In the genomic region with DNA sequence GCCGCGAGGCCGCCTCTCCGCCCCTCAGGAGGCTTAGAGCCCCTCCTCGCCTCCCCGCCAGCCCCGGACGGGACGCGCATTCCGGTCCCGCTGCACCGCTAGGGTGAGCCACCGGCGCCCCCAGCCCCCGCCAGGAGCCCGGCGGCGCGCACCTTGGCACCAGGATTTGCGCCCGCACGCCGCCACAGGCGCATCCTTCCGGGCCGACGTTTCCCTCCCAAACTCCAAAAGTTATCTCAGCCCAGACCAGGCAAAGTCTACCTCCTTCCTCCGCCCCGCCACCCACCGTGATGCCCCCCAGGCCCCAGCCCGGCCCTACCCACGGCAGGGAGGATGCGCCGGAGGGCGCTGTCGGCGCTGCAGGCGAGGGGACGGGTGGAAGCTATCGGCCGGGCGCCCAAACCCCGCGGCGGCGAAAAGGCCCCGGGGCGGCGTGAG, we compare ENCODE assay signal across 8 cellular contexts. TPM values are rescaled to one million over a fixed set of nuclear protein-coding genes. Genes with fewer than 3 reads are reported as not detected.
DNase-seq lines count a peak whose midpoint lies in the region; ATAC-seq and TF ChIP-seq lines count a peak whose summit lies in the region.

No MANE protein-coding gene starts in this region.

- H3K4me3 Mint-ChIP-seq in T-cell, result peak overlapping the region; percentile 79 to 83 (median 80)
- peak overlapping the region; percentile 76 for H3K4me3 Mint-ChIP-seq in dendritic cell treated with granulocyte-macrophage colony-stimulating factor and Interleukin-4, amounts not matched to agents 40 ng/mL and 50 ng/mL, for 4 days

- H3K9me3 Mint-ChIP-seq in T-cell, result no peaks in the 10 kb centered on the region
- H3K9me3 Mint-ChIP-seq in dendritic cell treated with granulocyte-macrophage colony-stimulating factor and Interleukin-4, amounts not matched to agents 40 ng/mL and 50 ng/mL, for 4 days, result no peaks in the 10 kb centered on the region

- intact Hi-C loops in dendritic cell treated with granulocyte-macrophage colony-stimulating factor and Interleukin-4, amounts not matched to agents 40 ng/mL and 50 ng/mL, for 4 days (cut with micrococcal nuclease), result no loop called here
- intact Hi-C loops in testis (cut with DNase I; ENCODE audit: low total_unique reads), result no loop called here

- 0% methylated on average over 1 to 5 of the region's 50 CpGs for WGBS in mesodermal cell (ENCODE audit: insufficient coverage in 2 of 2), 2 experiments
- WGBS in testis, 2 donors, result 0% methylated on average over 3 of the region's 50 CpGs; no CpG with 5 or more reads in 1 of the 2 donors

- H3K27me3 Mint-ChIP-seq in T-cell, result peaks cover 2 to 23% of the 10 kb centered on the region in 2 donors
- H3K27me3 Mint-ChIP-seq in dendritic cell treated with granulocyte-macrophage colony-stimulating factor and Interleukin-4, amounts not matched to agents 40 ng/mL and 50 ng/mL, for 4 days, result peaks cover 11% of the 10 kb centered on the region

- no peak overlapping the region for H3K27ac Mint-ChIP-seq in T-cell
- peak overlapping the region; percentile 65 for H3K27ac Mint-ChIP-seq in dendritic cell treated with granulocyte-macrophage colony-stimulating factor and Interleukin-4, amounts not matched to agents 40 ng/mL and 50 ng/mL, for 4 days

- POLR2A ChIA-PET in T-cell (lab: Charles Lee), result interaction anchor here in 1 of 2 donors (0.6 kb wide), 1 partner anchor 71 kb away, joined by 4 read pairs; the partner anchor contains the start of gene CDKL5

- CTCF ChIA-PET in T-cell (lab: Charles Lee), result no interaction called here

- DNase-seq in NCI-H1105 treated with DMSO at 0.1 percent for 48 hours (lab: John Stamatoyannopoulos, UW) (peak; percentile 17), NCI-H1105 (lab: John Stamatoyannopoulos, UW) (no peak), T-cell (peak in 15 of 34 experiments; percentile 0 to 27 (median 3)), testis (peak; percentile 24), NOMO-1 treated with DMSO at 0.1 percent for 48 hours (lab: John Stamatoyannopoulos, UW; ENCODE audit: unreplicated experiment) (no peak), UCSD-AML1 (lab: John Stamatoyannopoulos, UW; ENCODE audit: unreplicated experiment) (no peak)

- H3K4me3 ChIP-seq in mesodermal cell (ENCODE audit: extremely low read depth, insufficient read depth, low read length, poor library complexity, severe bottlenecking) (peak overlapping the region; percentile 51), testis (peak overlapping the region; percentile 53 to 67)

- H3K36me3 ChIP-seq in mesodermal cell (ENCODE audit: control insufficient read depth, insufficient read depth, low read length), result no peaks in the 10 kb centered on the region
- no peaks in the 10 kb centered on the region for H3K36me3 ChIP-seq in testis (ENCODE audit: low read depth, missing control alignments)

- no peaks in the 10 kb centered on the region for H3K36me3 Mint-ChIP-seq in T-cell
- H3K36me3 Mint-ChIP-seq in dendritic cell treated with granulocyte-macrophage colony-stimulating factor and Interleukin-4, amounts not matched to agents 40 ng/mL and 50 ng/mL, for 4 days (ENCODE audit: low read depth), result no peaks in the 10 kb centered on the region

- H3K9me3 ChIP-seq in mesodermal cell (ENCODE audit: control insufficient read depth, low read length), result no peaks in the 10 kb centered on the region
- H3K9me3 ChIP-seq in testis, result no peaks in the 10 kb centered on the region

- H3K4me1 ChIP-seq in mesodermal cell (ENCODE audit: control insufficient read depth, insufficient read depth, low read length, poor library complexity, severe bottlenecking) (no peaks in the 10 kb centered on the region), testis (no peaks in the 10 kb centered on the region)

- peak; percentile 58 to 73 (median 69) for ATAC-seq in T-cell (replicated peaks in 1 of 4)

- H3K4me1 Mint-ChIP-seq in T-cell, result peaks cover 7 to 12% (median 10%) of the 10 kb centered on the region in 3 donors
- peaks cover 13% of the 10 kb centered on the region for H3K4me1 Mint-ChIP-seq in dendritic cell treated with granulocyte-macrophage colony-stimulating factor and Interleukin-4, amounts not matched to agents 40 ng/mL and 50 ng/mL, for 4 days (ENCODE audit: low read depth)

- H3K27ac ChIP-seq in mesodermal cell (ENCODE audit: low read depth, low read length, severe bottlenecking), result no peak overlapping the region
- H3K27ac ChIP-seq in testis, result peak overlapping the region; percentile 39 to 66

- TF ChIP-seq CTCF in testis (IDR thresholded peaks at IDR 0.05), result no peak

- no peaks in the 10 kb centered on the region for H3K27me3 ChIP-seq in testis

- TF ChIP-seq POLR2A in testis (IDR thresholded peaks at IDR 0.05), result no peak

RNA-seq across cellular contexts. Expression of gene SCML2, which starts 0.5 kb away (rescaled TPM):
- total RNA-seq in T-cell (1 to 10 TPM in 1 of 5 donors, under 1 TPM in 4; 0.75 to 1.1 (median 0.76) TPM), testis (10 to 100 TPM; 15.2 to 15.3 TPM)
- 10.2 TPM for polyA plus RNA-seq in mesodermal cell (2013, experiment 1 of 2)
- polyA plus RNA-seq in mesodermal cell (2013, experiment 2 of 2), result 10.6 TPM
- polyA plus RNA-seq in testis (ENCODE audit: insufficient read depth, low read depth, low replicate concordance), result 19.1 TPM

Comparison
In these comparisons a context has a peak if more than half of its experiments do, and no peak if none do; other contexts are left out.
1. DNase-seq: peak in NCI-H1105 treated with DMSO at 0.1 percent for 48 hours (single experiment) and testis (single experiment); none in NCI-H1105 (single experiment), NOMO-1 treated with DMSO at 0.1 percent for 48 hours (single experiment) and UCSD-AML1 (single experiment).
2. RNA of gene SCML2, which starts 0.5 kb away (total RNA-seq): 15.2 to 15.3 TPM in testis; 0.75 to 1.1 TPM in T-cell; every median in the first group is over 4 times any median in the second.